8 cellular contexts compared by ENCODE assay signal in genomic region chr7:13262929-13263530, GRCh38.
A peak's percentile ranks its signal among the peaks of the same experiment; 100 is the strongest.
DNase-seq lines count a peak whose midpoint lies in the region; ATAC-seq lines count a peak whose summit lies in the region.

No MANE protein-coding gene starts in this region.

- in situ Hi-C loops in KBM-7 (cut with MboI; ENCODE audit: low pct_unique_long_range_greater_than_20kb, low sequenced_read_pairs), result loop anchor here (25.0 kb wide), 1 partner anchor 626 kb away; no protein-coding TSS in a partner anchor

- no peak for ATAC-seq in HG03342 (IDR thresholded peaks at IDR 0.05; ENCODE audit: unreplicated experiment)

- DNase-seq in NCI-H446 (lab: John Stamatoyannopoulos, UW) (peak; percentile 43 to 65), NCI-H446 treated with DMSO at 0.1 percent for 48 hours (lab: John Stamatoyannopoulos, UW) (no peak), KBM-7 (peak; percentile 47), SHP77 treated with DMSO at 0.1 percent for 48 hours (lab: John Stamatoyannopoulos, UW) (peak; percentile 48), fibroblast of peridontal ligament (ENCODE audit: extremely low read depth) (peak; percentile 73), pons (ENCODE audit: low spot score) (peak; percentile 64)
- DNase-seq in stimulated activated CD8-positive, alpha-beta memory T cell treated with anti-CD3 and anti-CD28 coated beads, Interleukin-4, amount 100 ng/mL, for 48 hours, result no peak

Comparison
In these comparisons a context has a peak if more than half of its experiments do, and no peak if none do; other contexts are left out.
1. DNase-seq: peak in NCI-H446 (2 of 2), KBM-7 (single experiment), SHP77 treated with DMSO at 0.1 percent for 48 hours (single experiment), fibroblast of peridontal ligament (single experiment) and pons (single experiment); none in NCI-H446 treated with DMSO at 0.1 percent for 48 hours (single experiment) and stimulated activated CD8-positive, alpha-beta memory T cell treated with anti-CD3 and anti-CD28 coated beads, Interleukin-4, amount 100 ng/mL, for 48 hours (single experiment).